Comparison of ENCODE assay signal across 21 cellular contexts in the genomic region with DNA sequence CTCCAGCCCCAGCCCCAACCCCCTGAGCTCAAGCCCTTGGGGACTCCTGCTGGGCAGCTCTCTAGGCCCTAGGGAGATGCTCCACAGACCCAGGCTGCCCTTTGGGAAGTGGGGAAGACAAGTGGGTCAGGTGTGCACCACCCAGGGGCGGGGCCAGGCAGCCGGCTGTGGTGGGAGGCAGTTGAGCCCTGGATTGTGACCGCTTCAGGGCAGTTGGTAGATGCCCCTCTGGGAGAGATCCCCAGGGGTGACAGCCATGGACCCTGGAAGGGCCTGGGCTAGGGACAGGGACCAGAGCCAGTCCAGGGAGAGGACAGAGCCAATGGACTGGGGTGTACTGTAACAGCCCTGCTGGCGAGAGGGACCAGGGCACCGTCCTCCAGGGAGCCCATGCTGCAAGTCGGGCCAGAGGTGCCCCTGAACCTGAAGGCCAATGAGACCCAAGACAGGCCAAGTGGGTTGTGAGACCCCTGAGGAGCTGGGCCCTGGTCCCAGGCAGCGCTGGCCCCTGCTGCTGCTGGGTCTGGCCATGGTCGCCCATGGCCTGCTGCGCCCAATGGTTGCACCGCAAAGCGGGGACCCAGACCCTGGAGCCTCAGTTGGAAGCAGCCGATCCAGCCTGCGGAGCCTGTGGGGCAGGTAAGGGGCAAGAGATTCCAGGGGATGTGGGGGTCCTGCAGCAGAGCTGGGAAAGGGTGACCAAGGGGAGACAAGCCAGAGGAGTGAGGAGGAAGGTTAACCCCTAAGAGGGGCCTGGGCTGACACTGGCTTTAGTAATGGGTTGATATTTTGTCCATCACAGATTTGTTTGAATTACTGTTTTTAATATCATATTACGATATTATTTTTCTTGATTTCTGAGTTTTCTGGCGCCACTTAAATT. TPM values are rescaled to one million over a fixed set of nuclear protein-coding genes. Genes with fewer than 3 reads are reported as not detected.
DNase-seq lines count a peak whose midpoint lies in the region; ATAC-seq and TF ChIP-seq lines count a peak whose summit lies in the region.
"Had no signal": no experiment of that assay in that cellular context is flagged by ENCODE, and none has a peak within 500 bp of the region (broad histone marks: within the 10 kb centered on the region; RNA-seq: fewer than 3 reads in every experiment).

TSS of gene IGLL5 (plus strand) at position 196 of the 883 bp plus-strand sequence. CDS start at position 434, 238 bp downstream.

- H3K4me2 ChIP-seq in BLaER1, result peak within 1 kb of the TSS; percentile 95

- no peaks in the 10 kb centered on the region for H3K36me3 ChIP-seq in BLaER1
- H3K36me3 ChIP-seq: prostate gland had no signal

- ATAC-seq in GM18505 (IDR thresholded peaks at IDR 0.05; ENCODE audit: unreplicated experiment) (no peak), naive B cell (ENCODE audit: low read depth in 2 of 2) (no peak), HG03439 (IDR thresholded peaks at IDR 0.05; ENCODE audit: unreplicated experiment) (no peak), GM18873 (IDR thresholded peaks at IDR 0.05; ENCODE audit: low FRiP score, unreplicated experiment) (no peak), esophagus mucosa (no peak)
- ATAC-seq: activated T-helper 17 cell treated with anti-CD3 and anti-CD28 coated beads, Interleukin-2, amount 50 U/mL, for 72 hours; natural killer cell treated with Interleukin-12 subunit alpha and Interleukin-12 subunit beta and Interleukin-15 and Interleukin-18, amount 100 ng/mL, for 72 hours; stimulated activated naive CD8-positive, alpha-beta T cell treated with anti-CD3 and anti-CD28 coated beads, Interleukin-15, Interleukin-2, amounts not matched to agents 100 U/mL and 50 U/mL, for 24 hours had no signal

- peak within 1 kb of the TSS; percentile 96 for H3K27ac ChIP-seq in BLaER1
- H3K27ac ChIP-seq: prostate gland, SK-N-MC had no signal

- peak within 1 kb of the TSS; percentile 74 for H3K4me3 ChIP-seq in BLaER1
- H3K4me3 ChIP-seq: prostate gland, SK-N-MC had no signal

- H3K4me1 Mint-ChIP-seq in activated naive CD8-positive, alpha-beta T cell treated with anti-CD3 and anti-CD28 coated beads for 36 hours, result peaks cover 21% of the 10 kb centered on the region
- peaks cover 60 to 68% (median 61%) of the 10 kb centered on the region in 3 donors for H3K4me1 Mint-ChIP-seq in naive B cell
- H3K4me1 Mint-ChIP-seq: activated T-helper 17 cell treated with anti-CD3 and anti-CD28 coated beads, Interleukin-2, amount 50 U/mL, for 72 hours had no signal

- H3K9me3 ChIP-seq in BLaER1, result no peaks in the 10 kb centered on the region
- H3K9me3 ChIP-seq: prostate gland had no signal

- peak within 1 kb of the TSS; percentile 38 for H3K4me3 Mint-ChIP-seq in activated naive CD8-positive, alpha-beta T cell treated with anti-CD3 and anti-CD28 coated beads for 36 hours
- H3K4me3 Mint-ChIP-seq in naive B cell, result peak within 1 kb of the TSS; percentile 81 to 100 (median 98)
- H3K4me3 Mint-ChIP-seq: activated T-helper 17 cell treated with anti-CD3 and anti-CD28 coated beads, Interleukin-2, amount 50 U/mL, for 72 hours; CD8-positive, alpha-beta memory T cell; natural killer cell treated with Interleukin-12 subunit alpha and Interleukin-12 subunit beta and Interleukin-15 and Interleukin-18, amount 100 ng/mL, for 72 hours had no signal

- no peaks in the 10 kb centered on the region for H3K27me3 ChIP-seq in BLaER1

- peak within 1 kb of the TSS; percentile 94 for H3K9ac ChIP-seq in BLaER1

- DNase-seq in activated naive CD8-positive, alpha-beta T cell treated with anti-CD3 and anti-CD28 coated beads for 36 hours, result no peak
- DNase-seq in naive B cell, result peak; percentile 40
- no peak for DNase-seq in GF-D8 (lab: John Stamatoyannopoulos, UW)
- DNase-seq: activated CD4-positive, alpha-beta T cell treated with anti-CD3 and anti-CD28 coated beads for 48 hours; CD8-positive, alpha-beta memory T cell; cerebellar nuclear complex; EL; MV-4-11; NCI-H526; stimulated activated CD4-positive, alpha-beta T cell treated with anti-CD3 and anti-CD28 coated beads, Interleukin-12 subunit alpha, Interleukin-12 subunit beta, amount 100 ng/mL, for 4 hours; stimulated activated naive CD8-positive, alpha-beta T cell treated with anti-CD3 and anti-CD28 coated beads, Interleukin-15, Interleukin-2, amounts not matched to agents 100 U/mL and 50 U/mL, for 24 hours had no signal

- peaks cover 31% of the 10 kb centered on the region for H3K27me3 Mint-ChIP-seq in activated naive CD8-positive, alpha-beta T cell treated with anti-CD3 and anti-CD28 coated beads for 36 hours
- H3K27me3 Mint-ChIP-seq in naive B cell, result no peaks in the 10 kb centered on the region

- H3K36me3 Mint-ChIP-seq in activated naive CD8-positive, alpha-beta T cell treated with anti-CD3 and anti-CD28 coated beads for 36 hours, result no peaks in the 10 kb centered on the region
- peaks cover 11 to 25% of the 10 kb centered on the region in 2 donors for H3K36me3 Mint-ChIP-seq in naive B cell
- H3K36me3 Mint-ChIP-seq: CD8-positive, alpha-beta memory T cell; natural killer cell treated with Interleukin-12 subunit alpha and Interleukin-12 subunit beta and Interleukin-15 and Interleukin-18, amount 100 ng/mL, for 72 hours had no signal

- H4K20me1 ChIP-seq in BLaER1, result peaks cover 13% of the 10 kb centered on the region

- TF ChIP-seq POLR2A in GM18505 (IDR thresholded peaks at IDR 0.05; ENCODE audit: borderline replicate concordance, extremely low read depth, insufficient read depth, insufficient read length), result peak; percentile 76

- H3K9me3 Mint-ChIP-seq in activated naive CD8-positive, alpha-beta T cell treated with anti-CD3 and anti-CD28 coated beads for 36 hours, result no peaks in the 10 kb centered on the region
- peaks cover 0 to under 1% (median 0%) of the 10 kb centered on the region in 7 donors for H3K9me3 Mint-ChIP-seq in naive B cell
- H3K9me3 Mint-ChIP-seq: activated T-helper 17 cell treated with anti-CD3 and anti-CD28 coated beads, Interleukin-2, amount 50 U/mL, for 72 hours; CD8-positive, alpha-beta memory T cell; natural killer cell treated with Interleukin-12 subunit alpha and Interleukin-12 subunit beta and Interleukin-15 and Interleukin-18, amount 100 ng/mL, for 72 hours had no signal

- no peak within 1 kb of the TSS for H3K27ac Mint-ChIP-seq in activated naive CD8-positive, alpha-beta T cell treated with anti-CD3 and anti-CD28 coated beads for 36 hours
- peak within 1 kb of the TSS; percentile 76 to 99 (median 92) for H3K27ac Mint-ChIP-seq in naive B cell
- H3K27ac Mint-ChIP-seq: activated T-helper 17 cell treated with anti-CD3 and anti-CD28 coated beads, Interleukin-2, amount 50 U/mL, for 72 hours; natural killer cell treated with Interleukin-12 subunit alpha and Interleukin-12 subunit beta and Interleukin-15 and Interleukin-18, amount 100 ng/mL, for 72 hours had no signal

- peaks cover 69% of the 10 kb centered on the region for H3K4me1 ChIP-seq in BLaER1
- H3K4me1 ChIP-seq: prostate gland had no signal

RNA-seq across cellular contexts. Expression of gene IGLL5, which starts in this region (rescaled TPM):
- under 1 TPM; 0.62 to 0.93 TPM for total RNA-seq in activated naive CD8-positive, alpha-beta T cell treated with anti-CD3 and anti-CD28 coated beads for 36 hours
- polyA plus RNA-seq in naive B cell (ENCODE audit: low read depth in 6 of 6), result 100 to 1,000 TPM; 233 to 640 (median 475) TPM
- 1.8 TPM for total RNA-seq in esophagus mucosa
- total RNA-seq: activated T-helper 17 cell treated with anti-CD3 and anti-CD28 coated beads, Interleukin-2, amount 50 U/mL, for 72 hours; CD8-positive, alpha-beta memory T cell; endothelial cell of umbilical vein; prostate gland had no signal
- polyA plus RNA-seq: CD8-positive, alpha-beta memory T cell; endothelial cell of umbilical vein had no signal
